17 cellular contexts compared by ENCODE assay signal in the genomic region with DNA sequence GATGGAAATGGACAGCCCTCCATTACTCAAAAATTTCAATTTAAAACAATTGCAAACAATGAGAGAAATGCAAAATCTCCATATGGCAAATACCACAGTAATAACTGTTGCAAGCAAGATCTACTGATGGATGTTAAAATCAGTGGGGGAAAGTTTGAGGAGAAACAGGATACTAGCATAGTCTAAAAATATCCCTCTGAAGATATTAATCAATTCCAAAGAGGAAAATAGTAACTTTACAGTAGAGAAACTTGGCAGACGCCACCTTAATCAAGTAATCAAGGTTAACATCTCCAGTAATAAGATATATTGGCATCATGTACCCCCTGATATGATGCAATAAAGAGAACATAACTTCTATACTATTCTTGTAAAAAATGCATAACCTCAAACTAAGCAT.
DNase-seq lines count a peak whose midpoint lies in the region; ATAC-seq, FAIRE-seq and TF ChIP-seq lines count a peak whose summit lies in the region.
"Had no signal": no experiment of that assay in that cellular context is flagged by ENCODE, and none has a peak within 500 bp of the region (broad histone marks: within the 10 kb centered on the region; RNA-seq: fewer than 3 reads in every experiment).

No MANE protein-coding gene starts in this region.

- H3K9me2 ChIP-seq in HCT116 (ENCODE audit: insufficient read depth) = no peaks in the 10 kb centered on the region

- H3K36me3 ChIP-seq in HCT116 (ENCODE audit: control insufficient read depth in 1 of 2, insufficient read depth in 2 of 2, low read length in 2 of 2) (peaks cover 0 to 2% of the 10 kb centered on the region in 2 experiments; a peak in 1 of 4 replicates), astrocyte (ENCODE audit: insufficient read depth, low read length) (no peaks in the 10 kb centered on the region)
- H3K36me3 ChIP-seq: BE2C had no signal

- no TSS peak for BruUV-seq in HCT116 (replicated peaks; lab: Mats Ljungman, UMichigan)

- H3K27me3 Mint-ChIP-seq in astrocyte (ENCODE audit: low read depth, unreplicated experiment) = peaks cover 4% of the 10 kb centered on the region
- H3K27me3 Mint-ChIP-seq in natural killer cell treated with Interleukin-12 subunit alpha and Interleukin-12 subunit beta and Interleukin-15 and Interleukin-18, amount 100 ng/mL, for 72 hours = peaks cover 13% of the 10 kb centered on the region in 2 donors

- H3K27ac Mint-ChIP-seq in astrocyte (ENCODE audit: unreplicated experiment) = no peak overlapping the region
- H3K27ac Mint-ChIP-seq in natural killer cell treated with Interleukin-12 subunit alpha and Interleukin-12 subunit beta and Interleukin-15 and Interleukin-18, amount 100 ng/mL, for 72 hours = no peak overlapping the region
- H3K27ac Mint-ChIP-seq: CD8-positive, alpha-beta T cell; IgD-negative memory B cell had no signal

- POLR2A ChIA-PET in HCT116 (lab: Charles Lee) = no interaction called here

- peak; percentile 82 for FAIRE-seq in astrocyte (lab: Jason Lieb, UNC)
- FAIRE-seq: H54 had no signal

- H4K20me1 ChIP-seq in HCT116 (ENCODE audit: insufficient read depth) = no peaks in the 10 kb centered on the region
- H4K20me1 ChIP-seq in astrocyte (ENCODE audit: insufficient read depth, low read length) = no peaks in the 10 kb centered on the region

- intact Hi-C loops in HCT116 (cut with micrococcal nuclease) = no loop called here

- no peaks in the 10 kb centered on the region for H3K36me3 Mint-ChIP-seq in astrocyte (ENCODE audit: low read depth, unreplicated experiment)
- no peaks in the 10 kb centered on the region for H3K36me3 Mint-ChIP-seq in natural killer cell treated with Interleukin-12 subunit alpha and Interleukin-12 subunit beta and Interleukin-15 and Interleukin-18, amount 100 ng/mL, for 72 hours
- H3K36me3 Mint-ChIP-seq: CD8-positive, alpha-beta T cell; IgD-negative memory B cell had no signal

- H3K4me2 ChIP-seq in HCT116 (ENCODE audit: low read length) (peak overlapping the region; percentile 7; the same call in 1 of the 2 replicates), astrocyte (ENCODE audit: low read length) (no peak overlapping the region)
- H3K4me2 ChIP-seq: KMS-11 had no signal

- TF ChIP-seq CTCF in HCT116 (IDR thresholded peaks at IDR 0.05 in 2 of 3, conservative IDR thresholded peaks at IDR 0.05 in 1 of 3; ENCODE audit: borderline replicate concordance in 1 of 3, insufficient read depth in 1 of 3, low read depth in 2 of 3, low read length in 2 of 3) = no peak
- TF ChIP-seq CTCF in astrocyte (IDR thresholded peaks at IDR 0.05; ENCODE audit: insufficient read depth, low read depth, low read length) = no peak

- CTCF ChIA-PET in HCT116 (lab: Charles Lee) = no interaction called here

- no peak for TF ChIP-seq POLR2A in HCT116 (IDR thresholded peaks at IDR 0.05; ENCODE audit: borderline replicate concordance, extremely low read depth, insufficient read depth, insufficient read length)

- DNase-seq in HCT116 (ENCODE audit: low read depth, low spot score) = no peak
- no peak for DNase-seq in astrocyte (ENCODE audit: low read depth)
- peak; percentile 33 for DNase-seq in fibroblast of peridontal ligament (ENCODE audit: extremely low read depth)
- no peak for DNase-seq in GM03348 (ENCODE audit: low spot score)
- no peak for DNase-seq in natural killer cell treated with Interleukin-12 subunit alpha and Interleukin-12 subunit beta and Interleukin-15 and Interleukin-18, amount 100 ng/mL, for 72 hours (ENCODE audit: low spot score)
- DNase-seq in SHP77 (lab: John Stamatoyannopoulos, UW) = no peak
- DNase-seq: BE2C; CD8-positive, alpha-beta T cell; COR-L47; DND-41; GDM1; GM23248 had no signal

- RAD21 ChIA-PET in HCT116 (lab: Charles Lee; ENCODE audit: low non-redundant PET in 1 of 2, low total read pairs in 2 of 2, uncharacterized antibody in 2 of 2, unreplicated experiment in 2 of 2) = no interaction called here

- TF ChIP-seq RAD21 in HCT116 (IDR thresholded peaks at IDR 0.05; ENCODE audit: low read depth) = no peak

- ATAC-seq in HCT116 (no peak), GM19035 (IDR thresholded peaks at IDR 0.05; ENCODE audit: unreplicated experiment) (no peak)
- ATAC-seq in natural killer cell treated with Interleukin-12 subunit alpha and Interleukin-12 subunit beta and Interleukin-15 and Interleukin-18, amount 100 ng/mL, for 72 hours = no peak
- ATAC-seq: CD8-positive, alpha-beta T cell had no signal

- H3K9me3 Mint-ChIP-seq in astrocyte (ENCODE audit: unreplicated experiment) = no peaks in the 10 kb centered on the region
- H3K9me3 Mint-ChIP-seq in natural killer cell treated with Interleukin-12 subunit alpha and Interleukin-12 subunit beta and Interleukin-15 and Interleukin-18, amount 100 ng/mL, for 72 hours = no peaks in the 10 kb centered on the region
- H3K9me3 Mint-ChIP-seq: CD8-positive, alpha-beta T cell; IgD-negative memory B cell had no signal

- no peak overlapping the region for H3K4me3 Mint-ChIP-seq in astrocyte (ENCODE audit: unreplicated experiment)
- H3K4me3 Mint-ChIP-seq in natural killer cell treated with Interleukin-12 subunit alpha and Interleukin-12 subunit beta and Interleukin-15 and Interleukin-18, amount 100 ng/mL, for 72 hours = no peak overlapping the region
- H3K4me3 Mint-ChIP-seq: CD8-positive, alpha-beta T cell; IgD-negative memory B cell had no signal

- H3K4me1 ChIP-seq in HCT116 (ENCODE audit: control insufficient read depth in 1 of 2, insufficient read depth in 2 of 2, low read length in 2 of 2) (peaks cover 17 to 46% of the 10 kb centered on the region in 2 experiments), astrocyte (ENCODE audit: insufficient read depth, low read length) (no peaks in the 10 kb centered on the region)
- H3K4me1 ChIP-seq: BE2C had no signal

- H3K4me3 ChIP-seq in HCT116 (replicated peaks in 1 of 2; ENCODE audit: low read depth in 1 of 2, low read length in 2 of 2) = no peak overlapping the region
- no peak overlapping the region for H3K4me3 ChIP-seq in astrocyte (ENCODE audit: insufficient read depth, low read depth, low read length)
- H3K4me3 ChIP-seq: GM23248 had no signal

- no peak overlapping the region for H2AFZ ChIP-seq in HCT116 (ENCODE audit: low read depth, low read length, poor library complexity, severe bottlenecking)
- no peak overlapping the region for H2AFZ ChIP-seq in astrocyte (ENCODE audit: low read depth, low read length)
- H2AFZ ChIP-seq: GM23248 had no signal

- no peaks in the 10 kb centered on the region for H3K79me2 ChIP-seq in HCT116 (ENCODE audit: insufficient read depth, low read length)
- H3K79me2 ChIP-seq in astrocyte (ENCODE audit: insufficient read depth, low read length) = no peaks in the 10 kb centered on the region

- H3K27ac ChIP-seq in HCT116 (ENCODE audit: low read depth, low read length) (peak overlapping the region; percentile 37; the same call in 1 of the 2 replicates), astrocyte (ENCODE audit: low read depth, low read length) (no peak overlapping the region)
- H3K27ac ChIP-seq: C4-2B, GM23248, KMS-11 had no signal

- H3K9ac ChIP-seq in HCT116 (ENCODE audit: low read length) = no peak overlapping the region
- no peak overlapping the region for H3K9ac ChIP-seq in astrocyte (ENCODE audit: low read length)
- H3K9ac ChIP-seq: GM23248, KMS-11 had no signal

- H3K9me3 ChIP-seq in HCT116 (ENCODE audit: control insufficient read depth in 1 of 2, insufficient read depth in 1 of 2, low read depth in 1 of 2, low read length in 2 of 2) (no peaks in the 10 kb centered on the region; a peak in 1 of 4 replicates), astrocyte (ENCODE audit: insufficient read depth, low read depth, low read length) (no peaks in the 10 kb centered on the region)
- H3K9me3 ChIP-seq: BE2C had no signal

- H3K4me1 Mint-ChIP-seq in astrocyte (ENCODE audit: low read depth, unreplicated experiment) = peaks cover 4% of the 10 kb centered on the region
- H3K4me1 Mint-ChIP-seq in natural killer cell treated with Interleukin-12 subunit alpha and Interleukin-12 subunit beta and Interleukin-15 and Interleukin-18, amount 100 ng/mL, for 72 hours (ENCODE audit: low read depth in 2 of 2) = peaks cover 0 to 3% of the 10 kb centered on the region in 2 donors

- no peaks in the 10 kb centered on the region for H3K27me3 ChIP-seq in HCT116 (ENCODE audit: insufficient read depth, low read length)
- no peaks in the 10 kb centered on the region for H3K27me3 ChIP-seq in astrocyte (ENCODE audit: insufficient read depth, low read length)
- H3K27me3 ChIP-seq: BE2C had no signal

TF ChIP-seq in HCT116, 20 proteins besides CTCF, POLR2A, EP300 and RAD21:
- TF ChIP-seq ZNF274 (IDR thresholded peaks at IDR 0.05; ENCODE audit: low read depth, low read length) (no peak), CEBPB (IDR thresholded peaks at IDR 0.05; ENCODE audit: low read depth) (no peak), ELF1 (IDR thresholded peaks at IDR 0.05; ENCODE audit: borderline replicate concordance, low read depth) (no peak), FOSL1 (IDR thresholded peaks at IDR 0.05; ENCODE audit: low read depth) (no peak), JUND (IDR thresholded peaks at IDR 0.05) (no peak), TCF7L2 (IDR thresholded peaks at IDR 0.05; ENCODE audit: borderline replicate concordance, extremely low read depth, insufficient read depth, insufficient read length) (no peak), POLR2AphosphoS5 (IDR thresholded peaks at IDR 0.05; ENCODE audit: low read depth, low read length) (no peak), YY1 (IDR thresholded peaks at IDR 0.05; ENCODE audit: extremely low read depth, insufficient replicate concordance, low read depth, low read length) (no peak), CBX3 (IDR thresholded peaks at IDR 0.05; ENCODE audit: low read depth) (no peak), ZFX (IDR thresholded peaks at IDR 0.05) (no peak), EZH2phosphoT487 (IDR thresholded peaks at IDR 0.05; ENCODE audit: borderline replicate concordance) (no peak)
- TF ChIP-seq, protein P1, sequence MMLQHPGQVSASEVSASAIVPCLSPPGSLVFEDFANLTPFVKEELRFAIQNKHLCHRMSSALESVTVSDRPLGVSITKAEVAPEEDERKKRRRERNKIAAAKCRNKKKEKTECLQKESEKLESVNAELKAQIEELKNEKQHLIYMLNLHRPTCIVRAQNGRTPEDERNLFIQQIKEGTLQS (IDR thresholded peaks at IDR 0.05) = no peak
TF ChIP-seq in HCT116: peak in this region for 0.
